In the genomic region with DNA sequence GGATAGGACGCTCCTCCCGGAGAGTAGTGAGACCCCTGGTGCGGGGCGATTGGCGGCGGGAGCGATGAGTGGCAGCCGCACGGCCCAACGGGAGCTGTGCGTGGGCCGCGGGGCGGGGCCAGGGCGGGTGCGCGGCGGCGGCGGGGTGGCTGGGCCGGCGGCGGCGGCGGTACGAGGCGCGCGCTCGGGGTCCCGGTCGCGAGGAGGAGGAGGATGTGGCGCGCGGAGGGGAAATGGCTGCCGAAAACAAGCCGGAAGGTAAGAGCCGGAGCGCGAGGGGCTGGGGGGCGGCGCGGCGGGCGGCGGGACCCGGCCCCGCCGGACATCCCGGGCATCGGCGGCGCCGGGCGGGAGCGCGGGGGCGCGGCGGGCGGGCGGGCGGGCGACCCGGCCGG, we compare ENCODE assay signal across 8 cellular contexts. TPM values are rescaled to one million over a fixed set of nuclear protein-coding genes. Genes with fewer than 3 reads are reported as not detected.
DNase-seq lines count a peak whose midpoint lies in the region; ATAC-seq, FAIRE-seq and TF ChIP-seq lines count a peak whose summit lies in the region.

A gene with protein sequence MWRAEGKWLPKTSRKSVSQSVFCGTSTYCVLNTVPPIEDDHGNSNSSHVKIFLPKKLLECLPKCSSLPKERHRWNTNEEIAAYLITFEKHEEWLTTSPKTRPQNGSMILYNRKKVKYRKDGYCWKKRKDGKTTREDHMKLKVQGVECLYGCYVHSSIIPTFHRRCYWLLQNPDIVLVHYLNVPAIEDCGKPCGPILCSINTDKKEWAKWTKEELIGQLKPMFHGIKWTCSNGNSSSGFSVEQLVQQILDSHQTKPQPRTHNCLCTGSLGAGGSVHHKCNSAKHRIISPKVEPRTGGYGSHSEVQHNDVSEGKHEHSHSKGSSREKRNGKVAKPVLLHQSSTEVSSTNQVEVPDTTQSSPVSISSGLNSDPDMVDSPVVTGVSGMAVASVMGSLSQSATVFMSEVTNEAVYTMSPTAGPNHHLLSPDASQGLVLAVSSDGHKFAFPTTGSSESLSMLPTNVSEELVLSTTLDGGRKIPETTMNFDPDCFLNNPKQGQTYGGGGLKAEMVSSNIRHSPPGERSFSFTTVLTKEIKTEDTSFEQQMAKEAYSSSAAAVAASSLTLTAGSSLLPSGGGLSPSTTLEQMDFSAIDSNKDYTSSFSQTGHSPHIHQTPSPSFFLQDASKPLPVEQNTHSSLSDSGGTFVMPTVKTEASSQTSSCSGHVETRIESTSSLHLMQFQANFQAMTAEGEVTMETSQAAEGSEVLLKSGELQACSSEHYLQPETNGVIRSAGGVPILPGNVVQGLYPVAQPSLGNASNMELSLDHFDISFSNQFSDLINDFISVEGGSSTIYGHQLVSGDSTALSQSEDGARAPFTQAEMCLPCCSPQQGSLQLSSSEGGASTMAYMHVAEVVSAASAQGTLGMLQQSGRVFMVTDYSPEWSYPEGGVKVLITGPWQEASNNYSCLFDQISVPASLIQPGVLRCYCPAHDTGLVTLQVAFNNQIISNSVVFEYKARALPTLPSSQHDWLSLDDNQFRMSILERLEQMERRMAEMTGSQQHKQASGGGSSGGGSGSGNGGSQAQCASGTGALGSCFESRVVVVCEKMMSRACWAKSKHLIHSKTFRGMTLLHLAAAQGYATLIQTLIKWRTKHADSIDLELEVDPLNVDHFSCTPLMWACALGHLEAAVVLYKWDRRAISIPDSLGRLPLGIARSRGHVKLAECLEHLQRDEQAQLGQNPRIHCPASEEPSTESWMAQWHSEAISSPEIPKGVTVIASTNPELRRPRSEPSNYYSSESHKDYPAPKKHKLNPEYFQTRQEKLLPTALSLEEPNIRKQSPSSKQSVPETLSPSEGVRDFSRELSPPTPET (N-terminal part only) (plus strand): TSS at position 137 of the 395 bp plus-strand sequence. CDS start 77 bp downstream, at position 214.

- H3K9me3 Mint-ChIP-seq in CD4-positive, alpha-beta T cell = no peaks in the 10 kb centered on the region
- H3K9me3 Mint-ChIP-seq in nephron progenitor cell = no peaks in the 10 kb centered on the region

- H3K9me3 ChIP-seq in CD4-positive, alpha-beta T cell (ENCODE audit: control insufficient read depth, low read length) = no peaks in the 10 kb centered on the region

- peak within 1 kb of the TSS; percentile 92 for H3K27ac ChIP-seq in CD4-positive, alpha-beta T cell (ENCODE audit: low read depth, low read length)

- no peak; the same call in 1 of the 2 replicates for TF ChIP-seq POLR2A in H54 (IDR thresholded peaks at IDR 0.05; ENCODE audit: low read depth, low read length)

- DNase-seq in CD4-positive, alpha-beta T cell = peak in 1 of 10 experiments; percentile 98
- DNase-seq in H7 (no peak), RPMI7951 (ENCODE audit: low read depth) (no peak), epithelial cell of esophagus (ENCODE audit: low read depth) (no peak), nephron progenitor cell (no peak), NCI-H2171 (lab: John Stamatoyannopoulos, UW) (no peak), NCI-H2107 treated with DMSO at 0.1 percent for 48 hours (lab: John Stamatoyannopoulos, UW; ENCODE audit: unreplicated experiment) (no peak), H54 (ENCODE audit: insufficient read length, low spot score) (no peak)

- H3K36me3 ChIP-seq in H7 (replicated peaks; ENCODE audit: control insufficient read depth, insufficient read depth, low read length) = no peaks in the 10 kb centered on the region

- peak; percentile 84 for ATAC-seq in CD4-positive, alpha-beta T cell (ENCODE audit: poor library complexity)

- H3K36me3 Mint-ChIP-seq in CD4-positive, alpha-beta T cell (ENCODE audit: low read depth) = peaks cover 11% of the 10 kb centered on the region
- H3K36me3 Mint-ChIP-seq in nephron progenitor cell (ENCODE audit: low read depth) = peaks cover 25% of the 10 kb centered on the region

- H3K4me3 Mint-ChIP-seq in CD4-positive, alpha-beta T cell = peak within 1 kb of the TSS; percentile 99
- peak within 1 kb of the TSS; percentile 97 for H3K4me3 Mint-ChIP-seq in nephron progenitor cell

- CTCF ChIA-PET in CD4-positive, alpha-beta T cell (lab: Charles Lee) = interaction anchor here (1.2 kb wide), 1 partner anchor 84 kb away, joined by 5 read pairs; the partner anchor contains the start of gene DNAJC11

- peak within 1 kb of the TSS; percentile 90 for H3K27ac Mint-ChIP-seq in CD4-positive, alpha-beta T cell
- peak within 1 kb of the TSS; percentile 98 for H3K27ac Mint-ChIP-seq in nephron progenitor cell

- intact Hi-C loops in CD4-positive, alpha-beta T cell (cut with DNase I, micrococcal nuclease) = loop anchor here in 1 of 2 experiments (5.0 to 10.0 kb wide), 4 partner anchors 231 to 791 kb away; partner anchors contain the start of genes ACOT7, NOL9, NPHP4 and RPL22

- H3K27me3 Mint-ChIP-seq in CD4-positive, alpha-beta T cell = no peaks in the 10 kb centered on the region
- H3K27me3 Mint-ChIP-seq in nephron progenitor cell (ENCODE audit: low read depth, poor library complexity) = no peaks in the 10 kb centered on the region

- H3K27me3 ChIP-seq in CD4-positive, alpha-beta T cell (ENCODE audit: control insufficient read depth, insufficient read depth, low read length) = no peaks in the 10 kb centered on the region
- no peaks in the 10 kb centered on the region for H3K27me3 ChIP-seq in H7 (ENCODE audit: control insufficient read depth, insufficient read depth, low read length)

- H3K4me3 ChIP-seq in H7 (ENCODE audit: insufficient read depth, low read depth, low read length) (peak within 1 kb of the TSS; percentile 84), epithelial cell of esophagus (ENCODE audit: low read length) (peak within 1 kb of the TSS; percentile 70)

- H3K4me1 Mint-ChIP-seq in CD4-positive, alpha-beta T cell (ENCODE audit: low read depth) = peaks cover 55% of the 10 kb centered on the region
- H3K4me1 Mint-ChIP-seq in nephron progenitor cell = peaks cover 52% of the 10 kb centered on the region

- POLR2A ChIA-PET in CD4-positive, alpha-beta T cell (lab: Charles Lee) = interaction anchor here (0.6 to 3.2 kb wide), 17 partner anchors 10 to 793 kb away, joined by 3 to 41 read pairs (median 4); partner anchors contain the start of genes DNAJC11, KLHL21, NPHP4 and ZBTB48

- no peak for TF ChIP-seq CTCF in CD4-positive, alpha-beta T cell (IDR thresholded peaks at IDR 0.05)
- TF ChIP-seq CTCF in epithelial cell of esophagus (IDR thresholded peaks at IDR 0.05; ENCODE audit: insufficient read depth, low read depth, low read length, missing control alignments) (no peak), nephron progenitor cell (IDR thresholded peaks at IDR 0.05) (no peak)

- no peak for FAIRE-seq in H54 (lab: Jason Lieb, UNC)

RNA-seq across cellular contexts. Expression of the gene that starts here (rescaled TPM):
- total RNA-seq in CD4-positive, alpha-beta T cell = 10 to 100 TPM; 38.6 to 39.3 TPM
- 98.8 and 102 TPM in 2 replicates for total RNA-seq in H7 (2014; rRNA removed; shearing (Covaris generic))
- 86.7 and 91.0 TPM in 2 replicates for total RNA-seq in RPMI7951 (2014; rRNA removed; shearing (Covaris generic))
